Comparison of ENCODE assay signal across 9 cellular contexts in the genomic region with DNA sequence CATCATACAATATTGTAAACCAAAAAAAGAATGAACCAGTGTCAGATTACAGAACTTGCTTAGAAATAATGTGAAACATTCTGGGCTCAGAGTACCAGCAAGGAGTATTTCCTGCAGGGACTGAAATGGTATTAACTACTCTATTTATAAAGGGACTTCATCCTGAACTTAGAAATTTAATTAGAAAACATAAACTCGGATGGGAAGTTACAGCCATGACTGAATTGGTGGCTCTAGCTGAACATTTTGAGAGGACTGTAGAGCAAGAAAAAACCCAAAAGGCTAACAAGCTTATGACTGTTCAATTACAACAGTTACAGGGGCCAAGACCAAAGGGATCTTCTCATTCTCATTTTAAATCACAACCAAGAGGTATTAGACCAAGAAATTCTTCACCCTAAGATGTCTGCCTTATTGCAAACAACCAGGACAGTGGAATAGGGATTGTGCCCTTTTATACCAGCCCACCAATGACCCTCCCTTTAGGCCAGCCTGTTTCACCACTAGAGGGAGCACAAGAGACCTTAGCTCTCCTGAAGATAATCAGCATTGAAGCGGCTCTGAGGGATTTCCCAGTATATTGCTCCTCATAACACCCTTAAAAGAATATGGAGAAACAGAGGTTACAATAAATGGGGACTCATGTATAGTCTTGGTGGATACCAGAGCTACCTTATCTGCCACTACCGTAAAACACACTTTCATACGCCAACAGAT. TPM values are rescaled to one million over a fixed set of nuclear protein-coding genes. Genes with fewer than 3 reads are reported as not detected.
DNase-seq lines count a peak whose midpoint lies in the region; ATAC-seq and TF ChIP-seq lines count a peak whose summit lies in the region.
"Not testable (repeated sequence)": the region's sequence is repeated elsewhere in the genome, so short reads cannot be mapped to it uniquely, and the experiment has no call there.
"Had no signal": no experiment of that assay in that cellular context is flagged by ENCODE, and none has a peak within 500 bp of the region (broad histone marks: within the 10 kb centered on the region; RNA-seq: fewer than 3 reads in every experiment).

No MANE protein-coding gene starts in this region.

- not testable (repeated sequence) for H3K79me2 ChIP-seq in PC-3 (ENCODE audit: low read length)

- not testable (repeated sequence) for H3K27me3 Mint-ChIP-seq in activated CD8-positive, alpha-beta memory T cell treated with anti-CD3 and anti-CD28 coated beads, Interleukin-2, amount 10 ng/mL, durations not matched to agents 7 days and 5 days
- peaks cover 13% of the 10 kb centered on the region for H3K27me3 Mint-ChIP-seq in stimulated activated memory B cell treated with anti-CD40 and anti-IgM and Interleukin-4, amounts not matched to agents 10 μg/mL and 1 μg/mL and 100 μg/mL, for 72 hours

- H3K9me3 Mint-ChIP-seq in activated CD8-positive, alpha-beta memory T cell treated with anti-CD3 and anti-CD28 coated beads, Interleukin-2, amount 10 ng/mL, durations not matched to agents 7 days and 5 days (ENCODE audit: low read depth); stimulated activated memory B cell treated with anti-CD40 and anti-IgM and Interleukin-4, amounts not matched to agents 10 μg/mL and 1 μg/mL and 100 μg/mL, for 72 hours: not testable (repeated sequence)

- DNase-seq in DMS 273 (lab: John Stamatoyannopoulos, UW; ENCODE audit: unreplicated experiment) (peak; percentile 63), PC-3 (peak; percentile 56), lung microvascular endothelial cell (ENCODE audit: low read depth in 2 of 2) (peak; percentile 37 to 47)
- DNase-seq in activated CD8-positive, alpha-beta memory T cell treated with anti-CD3 and anti-CD28 coated beads, Interleukin-2, amount 10 ng/mL, durations not matched to agents 7 days and 5 days; epithelial cell of proximal tubule (ENCODE audit: low read depth): not testable (repeated sequence)

- not testable (repeated sequence) for H3K27me3 ChIP-seq in PC-3 (ENCODE audit: low read length)

- not testable (repeated sequence) for H3F3A ChIP-seq in PC-3 (ENCODE audit: low read length, unreplicated experiment)

- peak; percentile 65 for TF ChIP-seq CTCF in PC-3 (conservative IDR thresholded peaks at IDR 0.05; ENCODE audit: low read depth, low read length)
- TF ChIP-seq CTCF in epithelial cell of proximal tubule (conservative IDR thresholded peaks at IDR 0.05; ENCODE audit: low read depth, low read length) = peak; percentile 69

- H3K4me2 ChIP-seq in PC-3 (ENCODE audit: low read length) = not testable (repeated sequence)

- POLR2A ChIA-PET in PC-3 (lab: Charles Lee; ENCODE audit: unreplicated experiment) = not testable (repeated sequence)

- CTCF ChIA-PET in PC-3 (lab: Charles Lee) = interaction anchor here (0.7 kb wide), 1 partner anchor 859 kb away, joined by 3 read pairs; no protein-coding TSS in a partner anchor
- CTCF ChIA-PET in activated CD8-positive, alpha-beta memory T cell treated with anti-CD3 and anti-CD28 coated beads, Interleukin-2, amount 10 ng/mL, durations not matched to agents 7 days and 5 days (lab: Charles Lee) = interaction anchor here (0.7 to 1.7 kb wide), 3 partner anchors 11 to 398 kb away, joined by 3 read pairs; no protein-coding TSS in a partner anchor

- TF ChIP-seq RAD21 in Ishikawa (IDR thresholded peaks at IDR 0.05; ENCODE audit: low read depth) = peak; percentile 34; the same call in 1 of the 2 replicates

- H3K4me1 ChIP-seq in PC-3 (ENCODE audit: insufficient read depth, low read length) = not testable (repeated sequence)

- H3K36me3 ChIP-seq in PC-3 (ENCODE audit: low read depth, low read length) = not testable (repeated sequence)

- H3K9ac ChIP-seq in PC-3 (ENCODE audit: low read length) = not testable (repeated sequence)

- H3K9me3 ChIP-seq in PC-3 (ENCODE audit: low read length) = not testable (repeated sequence)

- not testable (repeated sequence) for BruUV-seq in PC-3 (replicated peaks; lab: Mats Ljungman, UMichigan)

- H3K27ac ChIP-seq in PC-3 (ENCODE audit: low read length) = not testable (repeated sequence)

- not testable (repeated sequence) for H2AFZ ChIP-seq in PC-3 (ENCODE audit: low read length)

- H3K4me3 Mint-ChIP-seq in activated CD8-positive, alpha-beta memory T cell treated with anti-CD3 and anti-CD28 coated beads, Interleukin-2, amount 10 ng/mL, durations not matched to agents 7 days and 5 days; stimulated activated memory B cell treated with anti-CD40 and anti-IgM and Interleukin-4, amounts not matched to agents 10 μg/mL and 1 μg/mL and 100 μg/mL, for 72 hours: not testable (repeated sequence)

- H3K4me3 ChIP-seq in PC-3 (ENCODE audit: low read length); epithelial cell of proximal tubule (ENCODE audit: low read depth, low read length): not testable (repeated sequence)

- H3K27ac Mint-ChIP-seq in activated CD8-positive, alpha-beta memory T cell treated with anti-CD3 and anti-CD28 coated beads, Interleukin-2, amount 10 ng/mL, durations not matched to agents 7 days and 5 days; stimulated activated memory B cell treated with anti-CD40 and anti-IgM and Interleukin-4, amounts not matched to agents 10 μg/mL and 1 μg/mL and 100 μg/mL, for 72 hours: not testable (repeated sequence)

- ATAC-seq in GM21528 (IDR thresholded peaks at IDR 0.05; ENCODE audit: low FRiP score, unreplicated experiment) (peak; percentile 64), PC-3 (peak; percentile 99)
- peak; percentile 76 for ATAC-seq in activated CD8-positive, alpha-beta memory T cell treated with anti-CD3 and anti-CD28 coated beads, Interleukin-2, amount 10 ng/mL, durations not matched to agents 7 days and 5 days
- ATAC-seq in stimulated activated memory B cell treated with anti-CD40 and anti-IgM and Interleukin-4, amounts not matched to agents 10 μg/mL and 1 μg/mL and 100 μg/mL, for 72 hours = peak; percentile 72

- H3K9me2 ChIP-seq in PC-3 (replicated peaks; ENCODE audit: low read length) = not testable (repeated sequence)

- H3K36me3 Mint-ChIP-seq in activated CD8-positive, alpha-beta memory T cell treated with anti-CD3 and anti-CD28 coated beads, Interleukin-2, amount 10 ng/mL, durations not matched to agents 7 days and 5 days; stimulated activated memory B cell treated with anti-CD40 and anti-IgM and Interleukin-4, amounts not matched to agents 10 μg/mL and 1 μg/mL and 100 μg/mL, for 72 hours: not testable (repeated sequence)

- H4K20me1 ChIP-seq in PC-3 (ENCODE audit: low read length) = not testable (repeated sequence)

- H3K4me1 Mint-ChIP-seq in activated CD8-positive, alpha-beta memory T cell treated with anti-CD3 and anti-CD28 coated beads, Interleukin-2, amount 10 ng/mL, durations not matched to agents 7 days and 5 days; stimulated activated memory B cell treated with anti-CD40 and anti-IgM and Interleukin-4, amounts not matched to agents 10 μg/mL and 1 μg/mL and 100 μg/mL, for 72 hours: not testable (repeated sequence)

- intact Hi-C loops in PC-3 (cut with micrococcal nuclease) = not testable (repeated sequence)

- not testable (repeated sequence) for TF ChIP-seq EP300 in Ishikawa (IDR thresholded peaks at IDR 0.05; ENCODE audit: borderline replicate concordance)

RNA-seq across cellular contexts. Expression of gene TPRKB, which starts 46.6 kb away (rescaled TPM):
- 42.2 and 51.4 TPM in 2 replicates for total RNA-seq in PC-3 (2014; rRNA removed)
- 10 to 100 TPM; 36.0 to 36.7 TPM for total RNA-seq in activated CD8-positive, alpha-beta memory T cell treated with anti-CD3 and anti-CD28 coated beads, Interleukin-2, amount 10 ng/mL, durations not matched to agents 7 days and 5 days
- 49.8 and 55.2 TPM in 2 replicates for total RNA-seq in epithelial cell of proximal tubule
- total RNA-seq in lung microvascular endothelial cell = 20.4 and 30.3 TPM in 2 replicates

RNA-seq across cellular contexts. Expression of gene NAT8, which starts 48.3 kb away (rescaled TPM):
- total RNA-seq in PC-3 (2014; rRNA removed) (not detected in 2 replicates), epithelial cell of proximal tubule (not detected in 2 replicates), lung microvascular endothelial cell (not detected in 2 replicates)
- not detected for total RNA-seq in activated CD8-positive, alpha-beta memory T cell treated with anti-CD3 and anti-CD28 coated beads, Interleukin-2, amount 10 ng/mL, durations not matched to agents 7 days and 5 days
- total RNA-seq: T-helper 1 cell treated with Interleukin-12 subunit alpha and Interleukin-12 subunit beta and Interleukin-4 antibody, amounts not matched to agents 30 ng/mL and 1 ng/mL, for 36 hours had no signal
